Comparison of ENCODE assay signal across 8 cellular contexts in genomic region chr3:122942937-122943827, GRCh38.
DNase-seq lines count a peak whose midpoint lies in the region; ATAC-seq and TF ChIP-seq lines count a peak whose summit lies in the region.

No MANE protein-coding gene starts in this region.

- H3K36me3 Mint-ChIP-seq in Calu3 (ENCODE audit: insufficient read depth, unreplicated experiment) = no peaks in the 10 kb centered on the region

- TF ChIP-seq CTCF in Calu3 (IDR thresholded peaks at IDR 0.05; ENCODE audit: unreplicated experiment) = peak; percentile 91
- TF ChIP-seq CTCF in right atrium auricular region (IDR thresholded peaks at IDR 0.05) = peak; percentile 91 to 93

- H3K9me3 Mint-ChIP-seq in Calu3 (ENCODE audit: low read depth, unreplicated experiment) = no peaks in the 10 kb centered on the region

- no peak overlapping the region for H3K27ac Mint-ChIP-seq in Calu3 (ENCODE audit: unreplicated experiment)

- peaks cover 14% of the 10 kb centered on the region for H3K27me3 Mint-ChIP-seq in Calu3 (ENCODE audit: unreplicated experiment)

- H3K4me1 Mint-ChIP-seq in Calu3 (ENCODE audit: low read depth, unreplicated experiment) = no peaks in the 10 kb centered on the region

- no peak overlapping the region for H3K27ac ChIP-seq in right atrium auricular region

- peak; percentile 88 for DNase-seq in Calu3
- peak; percentile 37 for DNase-seq in HCEC 1CT
- peak; percentile 81 for DNase-seq in NCI-H82 (lab: John Stamatoyannopoulos, UW)
- DNase-seq in amygdala (lab: John Stamatoyannopoulos, UW) = peak in 47 of 56 donors; percentile 7 to 73 (median 37)
- no peak for DNase-seq in right atrium auricular region (ENCODE audit: low spot score)
- DNase-seq in retina = peak; percentile 87
- DNase-seq in DMS79 treated with DMSO at 0.1 percent for 48 hours (lab: John Stamatoyannopoulos, UW) = no peak

- H3K27me3 ChIP-seq in right atrium auricular region = no peaks in the 10 kb centered on the region

- H3K4me3 Mint-ChIP-seq in Calu3 (ENCODE audit: low read depth, unreplicated experiment) = no peak overlapping the region

- H3K4me1 ChIP-seq in right atrium auricular region = peaks cover 0 to 29% of the 10 kb centered on the region in 2 donors

- ATAC-seq in GM21381 (IDR thresholded peaks at IDR 0.05; ENCODE audit: unreplicated experiment) = no peak

- BruUV-seq in Calu3 (replicated peaks; lab: Mats Ljungman, UMichigan) = no TSS peak

- intact Hi-C loops in Calu3 (cut with micrococcal nuclease; ENCODE audit: unreplicated experiment) = loop anchor here (1.0 to 5.0 kb wide), 2 partner anchors 85 to 86 kb away; no protein-coding TSS in a partner anchor

- no peak overlapping the region for H3K4me3 ChIP-seq in right atrium auricular region

- CTCF ChIA-PET in Calu3 (lab: Charles Lee) = interaction anchor here (0.6 to 1.7 kb wide), 4 partner anchors 14 to 85 kb away, joined by 4 to 6 read pairs (median 5); partner anchors contain the start of gene SEMA5B

- no peaks in the 10 kb centered on the region for H3K36me3 ChIP-seq in right atrium auricular region

- no peaks in the 10 kb centered on the region for H3K9me3 ChIP-seq in right atrium auricular region

Comparison
In these comparisons a context has a peak if more than half of its experiments do, and no peak if none do; other contexts are left out.
1. DNase-seq: peak in Calu3 (single experiment), HCEC 1CT (single experiment), NCI-H82 (single experiment), amygdala (47 of 56) and retina (single experiment); none in right atrium auricular region (single experiment) and DMS79 treated with DMSO at 0.1 percent for 48 hours (single experiment).